Comparison of ENCODE assay signal across 1 cellular context in the genomic region with DNA sequence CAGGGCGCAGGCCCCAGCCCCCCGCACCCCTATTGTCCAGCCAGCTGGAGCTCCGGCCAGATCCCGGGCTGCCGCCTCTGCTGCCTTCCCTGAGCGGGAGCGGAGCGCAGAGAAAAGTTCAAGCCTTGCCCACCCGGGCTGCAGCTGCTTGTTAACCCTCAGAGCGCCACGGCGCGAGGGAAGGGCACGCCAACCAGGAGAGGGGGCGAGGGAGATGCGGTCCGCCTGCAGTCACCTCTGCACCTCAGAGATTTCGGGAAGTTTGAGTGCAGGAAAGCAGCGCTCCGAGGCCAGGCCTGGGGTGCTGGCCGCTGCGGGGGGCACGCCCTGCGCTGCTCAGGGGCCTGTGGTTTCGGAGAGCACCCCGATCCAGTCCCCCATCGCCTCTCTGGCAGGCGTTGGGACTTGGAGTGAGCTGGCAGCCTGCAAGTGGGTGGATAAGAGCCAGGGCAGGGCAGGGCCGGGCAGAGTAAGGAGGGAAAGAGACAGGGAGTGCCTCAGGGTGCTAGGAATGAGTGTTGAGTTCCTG.
TF ChIP-seq lines count a peak whose summit lies in the region.

No MANE protein-coding gene starts in this region.

TF ChIP-seq in HepG2, 621 proteins besides CTCF, POLR2A, EP300 and RAD21:
- TF ChIP-seq, protein P1, sequence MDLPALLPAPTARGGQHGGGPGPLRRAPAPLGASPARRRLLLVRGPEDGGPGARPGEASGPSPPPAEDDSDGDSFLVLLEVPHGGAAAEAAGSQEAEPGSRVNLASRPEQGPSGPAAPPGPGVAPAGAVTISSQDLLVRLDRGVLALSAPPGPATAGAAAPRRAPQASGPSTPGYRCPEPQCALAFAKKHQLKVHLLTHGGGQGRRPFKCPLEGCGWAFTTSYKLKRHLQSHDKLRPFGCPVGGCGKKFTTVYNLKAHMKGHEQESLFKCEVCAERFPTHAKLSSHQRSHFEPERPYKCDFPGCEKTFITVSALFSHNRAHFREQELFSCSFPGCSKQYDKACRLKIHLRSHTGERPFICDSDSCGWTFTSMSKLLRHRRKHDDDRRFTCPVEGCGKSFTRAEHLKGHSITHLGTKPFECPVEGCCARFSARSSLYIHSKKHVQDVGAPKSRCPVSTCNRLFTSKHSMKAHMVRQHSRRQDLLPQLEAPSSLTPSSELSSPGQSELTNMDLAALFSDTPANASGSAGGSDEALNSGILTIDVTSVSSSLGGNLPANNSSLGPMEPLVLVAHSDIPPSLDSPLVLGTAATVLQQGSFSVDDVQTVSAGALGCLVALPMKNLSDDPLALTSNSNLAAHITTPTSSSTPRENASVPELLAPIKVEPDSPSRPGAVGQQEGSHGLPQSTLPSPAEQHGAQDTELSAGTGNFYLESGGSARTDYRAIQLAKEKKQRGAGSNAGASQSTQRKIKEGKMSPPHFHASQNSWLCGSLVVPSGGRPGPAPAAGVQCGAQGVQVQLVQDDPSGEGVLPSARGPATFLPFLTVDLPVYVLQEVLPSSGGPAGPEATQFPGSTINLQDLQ (CRISPR knock-in tag; IDR thresholded peaks at IDR 0.05): no peak
- TF ChIP-seq SRSF9 (IDR thresholded peaks at IDR 0.05; ENCODE audit: borderline replicate concordance, insufficient read depth, low read depth, low read length, poor library complexity, severe bottlenecking) (no peak), KMT2A (CRISPR knock-in tag; IDR thresholded peaks at IDR 0.05) (no peak), RORA (CRISPR knock-in tag; IDR thresholded peaks at IDR 0.05) (no peak), ZNF251 (CRISPR knock-in tag; IDR thresholded peaks at IDR 0.05) (no peak), ZBTB38 (CRISPR knock-in tag; IDR thresholded peaks at IDR 0.05) (no peak), SUZ12 (IDR thresholded peaks at IDR 0.05; ENCODE audit: low read depth, low read length) (no peak), SRY (CRISPR knock-in tag; IDR thresholded peaks at IDR 0.05) (no peak), ZNF34 (CRISPR knock-in tag; IDR thresholded peaks at IDR 0.05; ENCODE audit: borderline replicate concordance) (no peak), TARDBP (CRISPR knock-in tag; IDR thresholded peaks at IDR 0.05) (no peak), ZNF354B (CRISPR knock-in tag; IDR thresholded peaks at IDR 0.05) (no peak), TOE1 (CRISPR knock-in tag; IDR thresholded peaks at IDR 0.05) (no peak), KDM4B (CRISPR knock-in tag; IDR thresholded peaks at IDR 0.05) (no peak), SIN3B (IDR thresholded peaks at IDR 0.05; ENCODE audit: low read length) (no peak)
